29 cellular contexts compared by ENCODE assay signal in the genomic region with DNA sequence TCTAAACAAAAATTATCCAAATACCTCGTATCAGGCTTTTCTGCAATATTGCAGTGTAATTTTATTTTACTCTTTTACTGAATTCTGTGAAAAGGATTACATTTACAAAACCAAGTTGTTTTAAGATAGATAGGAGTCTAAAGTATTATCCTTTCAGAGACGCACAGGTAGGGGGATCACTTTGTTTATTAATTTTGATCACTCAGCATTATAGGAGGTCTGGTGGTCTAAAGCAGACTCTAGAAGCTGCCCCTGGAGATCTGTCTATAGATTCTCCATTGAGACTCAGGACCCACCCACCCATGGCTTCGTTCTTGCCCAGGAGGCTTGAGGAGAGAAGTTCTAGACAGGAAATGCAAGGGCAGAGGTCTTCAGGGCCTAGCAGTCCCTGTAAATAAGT.
"Had no signal": no experiment of that assay in that cellular context is flagged by ENCODE, and none has a peak within 500 bp of the region (broad histone marks: within the 10 kb centered on the region; RNA-seq: fewer than 3 reads in every experiment).

No MANE protein-coding gene starts in this region.

- H3K79me2 ChIP-seq: parathyroid adenoma had no signal

- H3K4me3 ChIP-seq: neural progenitor cell, ovary, psoas muscle, sigmoid colon, thoracic aorta, thyroid gland, tibial nerve, upper lobe of left lung, vagina had no signal

- H3K27me3 ChIP-seq: neural progenitor cell, ovary, sigmoid colon, thyroid gland, tibial nerve, upper lobe of left lung, vagina had no signal

- H3K27me3 Mint-ChIP-seq: progenitor cell of endocrine pancreas had no signal

- H3K9ac ChIP-seq: neural progenitor cell, parathyroid adenoma had no signal

- ATAC-seq: naive thymus-derived CD4-positive, alpha-beta T cell; natural killer cell; psoas muscle; right cardiac atrium; stimulated activated memory B cell treated with anti-CD40 and anti-IgM and Interleukin-4, amounts not matched to agents 10 μg/mL and 1 μg/mL and 100 μg/mL, for 72 hours; stimulated activated naive CD8-positive, alpha-beta T cell treated with anti-CD3 and anti-CD28 coated beads, Interleukin-15, amount 100 ng/mL, for 72 hours; stimulated activated naive CD8-positive, alpha-beta T cell treated with anti-CD3 and anti-CD28 coated beads, Interleukin-15, Interleukin-2, amounts not matched to agents 100 U/mL and 50 U/mL, for 24 hours had no signal

- DNase-seq: naive thymus-derived CD4-positive, alpha-beta T cell; natural killer cell; occipital lobe; ovary; posterior cingulate gyrus; psoas muscle; right cardiac atrium; sigmoid colon; small intestine; stimulated activated CD4-positive, alpha-beta T cell treated with anti-CD3 and anti-CD28 coated beads, Interleukin-15, amount 100 ng/mL, for 24 hours; stimulated activated CD4-positive, alpha-beta T cell treated with anti-CD3 and anti-CD28 coated beads, Interleukin-2, amount 100 ng/mL, for 24 hours; stimulated activated CD4-positive, alpha-beta T cell treated with anti-CD3 and anti-CD28 coated beads, Interleukin-2, amount 100 ng/mL, for 48 hours; stimulated activated CD4-positive, alpha-beta T cell treated with anti-CD3 and anti-CD28 coated beads, Interleukin-4, amount 100 ng/mL, for 24 hours; stimulated activated naive CD4-positive, alpha-beta T cell; stimulated activated naive CD8-positive, alpha-beta T cell treated with anti-CD3 and anti-CD28 coated beads, Interleukin-15, amount 100 ng/mL, for 72 hours; stimulated activated naive CD8-positive, alpha-beta T cell treated with anti-CD3 and anti-CD28 coated beads, Interleukin-15, Interleukin-2, amounts not matched to agents 100 U/mL and 50 U/mL, for 24 hours; substantia nigra; thyroid gland; trophoblast cell; upper lobe of left lung had no signal

- H3K4me3 Mint-ChIP-seq: naive thymus-derived CD4-positive, alpha-beta T cell; natural killer cell; nephron; neural progenitor cell; stimulated activated memory B cell treated with anti-CD40 and anti-IgM and Interleukin-4, amounts not matched to agents 10 μg/mL and 1 μg/mL and 100 μg/mL, for 72 hours; stimulated activated naive CD8-positive, alpha-beta T cell treated with anti-CD3 and anti-CD28 coated beads, Interleukin-15, amount 100 ng/mL, for 72 hours had no signal

- H3K9me3 Mint-ChIP-seq: natural killer cell; nephron; neural progenitor cell; stimulated activated memory B cell treated with anti-CD40 and anti-IgM and Interleukin-4, amounts not matched to agents 10 μg/mL and 1 μg/mL and 100 μg/mL, for 72 hours; stimulated activated naive CD8-positive, alpha-beta T cell treated with anti-CD3 and anti-CD28 coated beads, Interleukin-15, amount 100 ng/mL, for 72 hours had no signal

- H3K9me3 ChIP-seq: ovary, psoas muscle, sigmoid colon, thoracic aorta, thyroid gland, tibial nerve, upper lobe of left lung, vagina had no signal

- H2AFZ ChIP-seq: neural progenitor cell, parathyroid adenoma had no signal

- H3K27ac Mint-ChIP-seq: naive thymus-derived CD4-positive, alpha-beta T cell; natural killer cell; nephron; neural progenitor cell; progenitor cell of endocrine pancreas; stimulated activated memory B cell treated with anti-CD40 and anti-IgM and Interleukin-4, amounts not matched to agents 10 μg/mL and 1 μg/mL and 100 μg/mL, for 72 hours had no signal

- H3K4me1 Mint-ChIP-seq: naive thymus-derived CD4-positive, alpha-beta T cell; natural killer cell; nephron; stimulated activated memory B cell treated with anti-CD40 and anti-IgM and Interleukin-4, amounts not matched to agents 10 μg/mL and 1 μg/mL and 100 μg/mL, for 72 hours; stimulated activated naive CD8-positive, alpha-beta T cell treated with anti-CD3 and anti-CD28 coated beads, Interleukin-15, amount 100 ng/mL, for 72 hours had no signal

- FAIRE-seq: small intestine, urothelium cell line had no signal

- H3K4me1 ChIP-seq: neural progenitor cell, parathyroid adenoma, psoas muscle, sigmoid colon, thyroid gland, upper lobe of left lung, vagina had no signal

- H3K36me3 ChIP-seq: neural progenitor cell, ovary, sigmoid colon, thoracic aorta, thyroid gland, tibial nerve, upper lobe of left lung, vagina had no signal

- H3K36me3 Mint-ChIP-seq: naive thymus-derived CD4-positive, alpha-beta T cell; natural killer cell; neural progenitor cell; stimulated activated memory B cell treated with anti-CD40 and anti-IgM and Interleukin-4, amounts not matched to agents 10 μg/mL and 1 μg/mL and 100 μg/mL, for 72 hours had no signal

- H3K27ac ChIP-seq: neural progenitor cell, ovary, parathyroid adenoma, psoas muscle, sigmoid colon, thoracic aorta, thyroid gland, tibial nerve, upper lobe of left lung, vagina had no signal

- H3K4me2 ChIP-seq: neural progenitor cell had no signal
